Comparison of ENCODE assay signal across 23 cellular contexts in the genomic region with DNA sequence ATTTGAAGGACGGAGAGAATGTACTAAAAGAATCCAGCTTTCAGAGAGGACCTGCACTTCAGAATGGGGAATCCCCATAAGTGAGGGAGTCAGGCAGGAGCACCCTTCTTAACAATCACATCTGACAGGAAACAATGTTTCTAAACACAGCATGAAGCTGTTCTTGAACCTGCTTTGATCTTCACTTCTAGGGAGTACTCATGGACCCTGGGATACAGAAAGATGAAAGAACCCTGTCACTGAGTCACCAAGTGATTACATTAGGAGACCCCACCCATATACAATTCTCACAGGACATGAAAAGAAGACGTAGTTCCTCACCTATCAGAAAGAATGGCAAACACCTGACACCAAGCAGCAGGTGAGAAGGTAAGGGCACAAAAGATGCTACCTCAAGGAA.
A peak's percentile ranks its signal among the peaks of the same experiment; 100 is the strongest.
DNase-seq lines count a peak whose midpoint lies in the region; ATAC-seq and TF ChIP-seq lines count a peak whose summit lies in the region.
"Had no signal": no experiment of that assay in that cellular context is flagged by ENCODE, and none has a peak within 500 bp of the region (broad histone marks: within the 10 kb centered on the region; RNA-seq: fewer than 3 reads in every experiment).

No MANE protein-coding gene starts in this region.

- no peak overlapping the region for H4K5ac ChIP-seq in IMR-90 (ENCODE audit: low read depth, low read length)

- H3K56ac ChIP-seq in IMR-90 (ENCODE audit: extremely low read depth, insufficient read depth, low read length) = no peak overlapping the region

- H3K36me3 Mint-ChIP-seq in type B pancreatic cell = no peaks in the 10 kb centered on the region
- H3K36me3 Mint-ChIP-seq: CD14-positive monocyte; CD4-positive, alpha-beta memory T cell; CD4-positive, CD25-positive, alpha-beta regulatory T cell; CD8-positive, alpha-beta memory T cell had no signal

- no peaks in the 10 kb centered on the region for H3K27me3 Mint-ChIP-seq in type B pancreatic cell
- H3K27me3 Mint-ChIP-seq: CD4-positive, alpha-beta memory T cell; CD4-positive, CD25-positive, alpha-beta regulatory T cell; CD8-positive, alpha-beta memory T cell had no signal

- TF ChIP-seq RAD21 in HCT116 (IDR thresholded peaks at IDR 0.05; ENCODE audit: low read depth) (no peak), IMR-90 (IDR thresholded peaks at IDR 0.05; ENCODE audit: low read length) (no peak)

- H2BK12ac ChIP-seq in mesenchymal stem cell (ENCODE audit: low read length in 2 of 2) = no peak overlapping the region

- H3K4ac ChIP-seq in IMR-90 (ENCODE audit: low read depth, low read length) (no peak overlapping the region), mesenchymal stem cell (ENCODE audit: low read depth in 1 of 2, low read length in 2 of 2) (no peak overlapping the region)

- H2AK5ac ChIP-seq in IMR-90 (ENCODE audit: low read depth, low read length) = no peak overlapping the region
- H2AK5ac ChIP-seq in mesenchymal stem cell (ENCODE audit: low read length, severe bottlenecking) = peak overlapping the region; percentile 11

- H4K91ac ChIP-seq in IMR-90 (ENCODE audit: insufficient read depth, low read depth, low read length) (no peak overlapping the region), mesenchymal stem cell (ENCODE audit: low read length) (no peak overlapping the region)

- no peak overlapping the region for H3K27ac ChIP-seq in HCT116 (ENCODE audit: low read depth, low read length)
- no peak overlapping the region for H3K27ac ChIP-seq in IMR-90 (ENCODE audit: insufficient read depth, low read length)
- peak overlapping the region; percentile 35 to 70 (median 66) for H3K27ac ChIP-seq in body of pancreas
- H3K27ac ChIP-seq in mesenchymal stem cell (ENCODE audit: low read length, poor library complexity, severe bottlenecking) = no peak overlapping the region
- no peak overlapping the region for H3K27ac ChIP-seq in suprapubic skin
- H3K27ac ChIP-seq: BLaER1 had no signal

- H2AFZ ChIP-seq in HCT116 (ENCODE audit: low read depth, low read length, poor library complexity, severe bottlenecking) = no peak overlapping the region
- H2AFZ ChIP-seq in IMR-90 (replicated peaks; ENCODE audit: low read length, poor library complexity) = no peak overlapping the region
- no peak overlapping the region for H2AFZ ChIP-seq in mesenchymal stem cell (ENCODE audit: low read depth, low read length)

- CTCF ChIA-PET in HCT116 (lab: Charles Lee) = no interaction called here
- CTCF ChIA-PET in IMR-90 (lab: Yijun Ruan, JAX) = no interaction called here

- H3K79me2 ChIP-seq in HCT116 (ENCODE audit: insufficient read depth, low read length) = no peaks in the 10 kb centered on the region

- no peak overlapping the region for H3K4me3 Mint-ChIP-seq in type B pancreatic cell
- H3K4me3 Mint-ChIP-seq: CD14-positive monocyte; CD4-positive, alpha-beta memory T cell; CD4-positive, CD25-positive, alpha-beta regulatory T cell; CD8-positive, alpha-beta memory T cell had no signal

- no peak overlapping the region for H3K18ac ChIP-seq in IMR-90 (ENCODE audit: low read depth, low read length)
- no peak overlapping the region for H3K18ac ChIP-seq in mesenchymal stem cell (ENCODE audit: low read depth in 1 of 2, low read length in 2 of 2)

- H3K79me1 ChIP-seq in IMR-90 (ENCODE audit: low read depth in 1 of 2, low read length in 2 of 2) (no peaks in the 10 kb centered on the region), mesenchymal stem cell (replicated peaks; ENCODE audit: low read length, poor library complexity, severe bottlenecking) (no peaks in the 10 kb centered on the region)

- in situ Hi-C loops in IMR-90 (cut with MboI; ENCODE audit: low sequenced_read_pairs) = no loop called here

- H3K4me1 ChIP-seq in HCT116 (ENCODE audit: control insufficient read depth in 1 of 2, insufficient read depth in 2 of 2, low read length in 2 of 2) = peaks cover 0 to 12% of the 10 kb centered on the region in 2 experiments; a peak in 2 of 4 replicates
- H3K4me1 ChIP-seq in IMR-90 (ENCODE audit: control insufficient read depth, insufficient read depth, low read length) = no peaks in the 10 kb centered on the region
- H3K4me1 ChIP-seq in body of pancreas = peaks cover 9% of the 10 kb centered on the region
- no peaks in the 10 kb centered on the region for H3K4me1 ChIP-seq in mesenchymal stem cell (ENCODE audit: control insufficient read depth, insufficient read depth, low read depth, low read length)
- H3K4me1 ChIP-seq in suprapubic skin = no peaks in the 10 kb centered on the region
- H3K4me1 ChIP-seq: BE2C, BLaER1 had no signal

- no peaks in the 10 kb centered on the region for H3K9me3 ChIP-seq in HCT116 (ENCODE audit: control insufficient read depth in 1 of 2, insufficient read depth in 1 of 2, low read depth in 1 of 2, low read length in 2 of 2)
- H3K9me3 ChIP-seq in IMR-90 (ENCODE audit: control insufficient read depth, insufficient read depth, low read length) = no peaks in the 10 kb centered on the region
- H3K9me3 ChIP-seq in body of pancreas = no peaks in the 10 kb centered on the region
- H3K9me3 ChIP-seq in mesenchymal stem cell (ENCODE audit: control insufficient read depth, low read length) = no peaks in the 10 kb centered on the region
- H3K9me3 ChIP-seq in suprapubic skin = no peaks in the 10 kb centered on the region
- H3K9me3 ChIP-seq: BE2C, BLaER1 had no signal

- no peaks in the 10 kb centered on the region for H3K9me3 Mint-ChIP-seq in type B pancreatic cell

- H2BK15ac ChIP-seq in IMR-90 (ENCODE audit: low read depth, low read length) = no peak overlapping the region
- H2BK15ac ChIP-seq in mesenchymal stem cell (ENCODE audit: low read depth, poor library complexity, severe bottlenecking) = no peak overlapping the region

- peak overlapping the region; percentile 3; the same call in 1 of the 2 replicates for H2BK20ac ChIP-seq in IMR-90 (ENCODE audit: low read depth, low read length)

- H3K23ac ChIP-seq in IMR-90 (ENCODE audit: low read depth, low read length) = no peak overlapping the region
- no peak overlapping the region for H3K23ac ChIP-seq in mesenchymal stem cell (ENCODE audit: low read length in 2 of 2)

- DNase-seq in HCT116 (ENCODE audit: low read depth, low spot score) (peak; percentile 18), IMR-90 (no peak), body of pancreas (no peak), mesenchymal stem cell (no peak), type B pancreatic cell (ENCODE audit: extremely low spot score, unreplicated experiment) (no peak), suprapubic skin (ENCODE audit: low spot score in 2 of 2) (no peak)
- DNase-seq in activated CD8-positive, alpha-beta memory T cell treated with anti-CD3 and anti-CD28 coated beads, Interleukin-2, amount 50 U/mL, for 48 hours = no peak
- DNase-seq: 8988T; ACHN; BE2C; C1 segment of cervical spinal cord; CD4-positive, alpha-beta memory T cell; CD4-positive, CD25-positive, alpha-beta regulatory T cell; CD8-positive, alpha-beta memory T cell; COR-L47; DMS 273 treated with DMSO at 0.1 percent for 48 hours; DMS153; DMS53; DMS79 treated with DMSO at 0.1 percent for 48 hours; GF-D8 had no signal

- H2BK5ac ChIP-seq in IMR-90 (ENCODE audit: low read depth, low read length, poor library complexity, severe bottlenecking) (no peak overlapping the region), mesenchymal stem cell (ENCODE audit: low read depth, low read length, poor library complexity, severe bottlenecking) (no peak overlapping the region)

- no peak overlapping the region for H4K8ac ChIP-seq in IMR-90 (ENCODE audit: low read depth in 2 of 2, low read length in 2 of 2)
- H4K8ac ChIP-seq in mesenchymal stem cell (ENCODE audit: low read length) = no peak overlapping the region

- TF ChIP-seq EP300 in suprapubic skin (IDR thresholded peaks at IDR 0.05) = no peak

- no peak overlapping the region for H3K4me2 ChIP-seq in HCT116 (ENCODE audit: low read length)
- H3K4me2 ChIP-seq in IMR-90 (ENCODE audit: low read depth, low read length) = no peak overlapping the region
- H3K4me2 ChIP-seq in mesenchymal stem cell (ENCODE audit: low read length, poor library complexity, severe bottlenecking) = no peak overlapping the region
- H3K4me2 ChIP-seq: BLaER1 had no signal

- H2AK9ac ChIP-seq in IMR-90 (replicated peaks; ENCODE audit: low read depth, low read length, poor library complexity) = no peak overlapping the region

- no peaks in the 10 kb centered on the region for H3K9me2 ChIP-seq in HCT116 (ENCODE audit: insufficient read depth)

- BruUV-seq in HCT116 (replicated peaks; lab: Mats Ljungman, UMichigan) (no TSS peak), IMR-90 (replicated peaks; lab: Mats Ljungman, UMichigan) (no TSS peak)

- dilution Hi-C loops in IMR-90 (cut with HindIII; ENCODE audit: low sequenced_read_pairs, unreplicated experiment) = no loop called here

- TF ChIP-seq CTCF in HCT116 (IDR thresholded peaks at IDR 0.05 in 2 of 3, conservative IDR thresholded peaks at IDR 0.05 in 1 of 3; ENCODE audit: borderline replicate concordance in 1 of 3, insufficient read depth in 1 of 3, low read depth in 2 of 3, low read length in 2 of 3) (no peak), IMR-90 (conservative IDR thresholded peaks at IDR 0.05; ENCODE audit: low read depth, low read length) (no peak), body of pancreas (IDR thresholded peaks at IDR 0.05) (no peak), type B pancreatic cell (conservative IDR thresholded peaks at IDR 0.05) (no peak), suprapubic skin (IDR thresholded peaks at IDR 0.05) (no peak)

- no CpG with 5 or more reads among the region's 2 CpGs for WGBS in IMR-90 (ENCODE audit: extremely low coverage in 2 of 2, insufficient read length in 1 of 2), 2 experiments
- WGBS in body of pancreas, 2 donors = 20 to 58% methylated on average over 2 of the region's 2 CpGs
- 46% methylated on average over 2 of the region's 2 CpGs for WGBS in mesenchymal stem cell
- 54% methylated on average over 2 of the region's 2 CpGs for WGBS in suprapubic skin

- no peak overlapping the region for H3K27ac Mint-ChIP-seq in type B pancreatic cell
- H3K27ac Mint-ChIP-seq: CD14-positive monocyte; CD4-positive, CD25-positive, alpha-beta regulatory T cell; CD8-positive, alpha-beta memory T cell had no signal

- H2BK120ac ChIP-seq in IMR-90 (ENCODE audit: low read depth, low read length) (no peak overlapping the region), mesenchymal stem cell (ENCODE audit: low read depth, low read length) (no peak overlapping the region)

- RAD21 ChIA-PET in HCT116 (lab: Charles Lee; ENCODE audit: low non-redundant PET in 1 of 2, low total read pairs in 2 of 2, uncharacterized antibody in 2 of 2, unreplicated experiment in 2 of 2) = no interaction called here

- H3K4me3 ChIP-seq in HCT116 (replicated peaks in 1 of 2; ENCODE audit: low read depth in 1 of 2, low read length in 2 of 2) = no peak overlapping the region
- no peak overlapping the region for H3K4me3 ChIP-seq in IMR-90 (ENCODE audit: insufficient read depth, low read depth, low read length)
- no peak overlapping the region for H3K4me3 ChIP-seq in body of pancreas
- no peak overlapping the region for H3K4me3 ChIP-seq in mesenchymal stem cell (ENCODE audit: insufficient read depth in 1 of 2, low read depth in 1 of 2, low read length in 2 of 2)
- H3K4me3 ChIP-seq in suprapubic skin = no peak overlapping the region
- H3K4me3 ChIP-seq: BLaER1 had no signal

- TF ChIP-seq POLR2A in HCT116 (IDR thresholded peaks at IDR 0.05; ENCODE audit: borderline replicate concordance, extremely low read depth, insufficient read depth, insufficient read length) = no peak
- TF ChIP-seq POLR2A in IMR-90 (IDR thresholded peaks at IDR 0.05; ENCODE audit: low read depth, low read length) = no peak
- TF ChIP-seq POLR2A in body of pancreas (IDR thresholded peaks at IDR 0.05) = no peak
- no peak for TF ChIP-seq POLR2A in suprapubic skin (IDR thresholded peaks at IDR 0.05)

- POLR2A ChIA-PET in HCT116 (lab: Charles Lee) = no interaction called here
- POLR2A ChIA-PET in IMR-90 (lab: Charles Lee; ENCODE audit: unreplicated experiment) = no interaction called here

- H4K20me1 ChIP-seq in HCT116 (ENCODE audit: insufficient read depth) (no peaks in the 10 kb centered on the region), IMR-90 (ENCODE audit: insufficient read depth, low read length) (no peaks in the 10 kb centered on the region)
- H4K20me1 ChIP-seq: BLaER1 had no signal

- ATAC-seq in HCT116 (peak; percentile 65), IMR-90 (ENCODE audit: low read depth) (no peak), body of pancreas (no peak), GM19397 (IDR thresholded peaks at IDR 0.05; ENCODE audit: unreplicated experiment) (no peak)

- no peaks in the 10 kb centered on the region for H3K27me3 ChIP-seq in HCT116 (ENCODE audit: insufficient read depth, low read length)
- no peaks in the 10 kb centered on the region for H3K27me3 ChIP-seq in IMR-90 (ENCODE audit: control insufficient read depth, insufficient read depth, low read length)
- H3K27me3 ChIP-seq in body of pancreas = no peaks in the 10 kb centered on the region
- no peaks in the 10 kb centered on the region for H3K27me3 ChIP-seq in mesenchymal stem cell (ENCODE audit: control insufficient read depth in 1 of 2, insufficient read depth in 1 of 2, low read length in 2 of 2)
- H3K27me3 ChIP-seq in suprapubic skin = no peaks in the 10 kb centered on the region
- H3K27me3 ChIP-seq: BE2C, BLaER1 had no signal

- no peaks in the 10 kb centered on the region for H3K9me1 ChIP-seq in IMR-90 (ENCODE audit: insufficient read depth, low read length)

- H3K4me1 Mint-ChIP-seq in type B pancreatic cell (ENCODE audit: unreplicated experiment) = no peaks in the 10 kb centered on the region
- H3K4me1 Mint-ChIP-seq: CD14-positive monocyte; CD4-positive, alpha-beta memory T cell; CD4-positive, CD25-positive, alpha-beta regulatory T cell; CD8-positive, alpha-beta memory T cell had no signal

- intact Hi-C loops in HCT116 (cut with micrococcal nuclease) = loop anchor here (5.0 kb wide), 1 partner anchor 79 kb away; no protein-coding TSS in a partner anchor
- intact Hi-C loops in IMR-90 (cut with micrococcal nuclease) = no loop called here
- intact Hi-C loops in body of pancreas (cut with DNase I) = no loop called here

- no peaks in the 10 kb centered on the region for H3K36me3 ChIP-seq in HCT116 (ENCODE audit: control insufficient read depth in 1 of 2, insufficient read depth in 2 of 2, low read length in 2 of 2)
- H3K36me3 ChIP-seq in IMR-90 (ENCODE audit: control insufficient read depth, insufficient read depth, low read length) = no peaks in the 10 kb centered on the region
- H3K36me3 ChIP-seq in body of pancreas (replicated peaks in 1 of 2; ENCODE audit: insufficient read depth in 1 of 2, low read depth in 2 of 2) = no peaks in the 10 kb centered on the region
- no peaks in the 10 kb centered on the region for H3K36me3 ChIP-seq in mesenchymal stem cell (ENCODE audit: control insufficient read depth in 1 of 2, insufficient read depth in 2 of 2, low read depth in 1 of 2, low read length in 2 of 2)
- H3K36me3 ChIP-seq in suprapubic skin = no peaks in the 10 kb centered on the region
- H3K36me3 ChIP-seq: BE2C, BLaER1 had no signal

- no peak overlapping the region for H3K9ac ChIP-seq in HCT116 (ENCODE audit: low read length)
- no peak overlapping the region for H3K9ac ChIP-seq in IMR-90 (ENCODE audit: low read depth, low read length)
- no peak overlapping the region for H3K9ac ChIP-seq in mesenchymal stem cell (ENCODE audit: low read length)
- H3K9ac ChIP-seq: BLaER1 had no signal

- no peak overlapping the region for H3K14ac ChIP-seq in IMR-90 (replicated peaks; ENCODE audit: low read depth, low read length)
- no peak overlapping the region for H3K14ac ChIP-seq in mesenchymal stem cell (ENCODE audit: low read length in 2 of 2)

Comparison
In these comparisons a context has a peak if more than half of its experiments do, and no peak if none do; other contexts are left out.
1. H3K27ac ChIP-seq: peak in body of pancreas (4 of 4); none in HCT116 (single experiment), IMR-90 (single experiment), mesenchymal stem cell (single experiment) and suprapubic skin (single experiment).